ENCODE assay signal across 8 cellular contexts in the genomic region with DNA sequence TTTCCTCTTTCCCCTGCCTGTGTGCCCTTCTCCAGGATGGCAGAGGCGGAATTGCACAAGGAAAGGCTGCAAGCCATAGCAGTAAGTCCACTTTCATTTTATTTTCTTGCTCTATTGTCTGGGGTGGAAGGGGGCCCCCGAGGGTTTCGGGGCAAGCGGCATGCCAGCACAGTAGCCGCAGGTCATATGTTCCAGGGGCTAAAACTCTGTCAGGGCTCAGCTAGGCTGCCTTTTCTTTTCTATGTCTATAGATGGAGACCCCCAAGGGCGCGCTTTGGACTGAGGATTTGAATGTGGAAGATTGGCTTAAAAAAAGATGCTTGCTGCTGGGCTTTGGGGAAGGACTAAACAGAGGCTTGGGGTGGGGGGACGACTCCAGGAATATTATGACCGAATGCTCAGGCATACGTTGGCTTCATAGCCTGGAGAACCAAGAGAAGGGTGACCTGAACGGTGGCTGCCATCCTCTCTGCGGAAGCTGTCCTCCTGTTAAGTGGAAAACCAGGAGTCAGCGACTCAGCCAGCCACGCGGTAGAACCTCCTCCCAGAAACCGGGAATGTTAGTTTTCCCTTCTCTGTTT. TPM values are rescaled to one million over a fixed set of nuclear protein-coding genes. Genes with fewer than 3 reads are reported as not detected.
DNase-seq lines count a peak whose midpoint lies in the region; ATAC-seq and TF ChIP-seq lines count a peak whose summit lies in the region.

No MANE protein-coding gene starts in this region.

- intact Hi-C loops in left lung (cut with DNase I), result no loop called here
- intact Hi-C loops in tibial artery (cut with DNase I; ENCODE audit: low total_unique reads), result no loop called here

- H3K4me1 ChIP-seq in left lung (peaks cover 0 to 9% of the 10 kb centered on the region in 2 donors), tibial artery (peaks cover 0 to 29% (median 13%) of the 10 kb centered on the region in 4 donors)

- peaks cover 0 to 51% of the 10 kb centered on the region in 2 donors for H3K27me3 ChIP-seq in left lung
- no peaks in the 10 kb centered on the region for H3K27me3 ChIP-seq in tibial artery

- H3K36me3 Mint-ChIP-seq in T-helper 17 cell (ENCODE audit: low read depth), result no peaks in the 10 kb centered on the region

- no peaks in the 10 kb centered on the region for H3K4me1 Mint-ChIP-seq in T-helper 17 cell

- DNase-seq in DMS53 (lab: John Stamatoyannopoulos, UW) (peak; percentile 42), DMS53 treated with DMSO at 0.1 percent for 48 hours (lab: John Stamatoyannopoulos, UW; ENCODE audit: unreplicated experiment) (no peak), cardiac fibroblast (ENCODE audit: low read depth in 2 of 2) (peak in 1 of 2 donors; percentile 42), left lung (no peak), tibial artery (no peak), midbrain (lab: John Stamatoyannopoulos, UW) (no peak), T-helper 17 cell (no peak)
- DNase-seq in stimulated activated CD4-positive, alpha-beta T cell treated with anti-CD3 and anti-CD28 coated beads, Interleukin-15, amount 100 ng/mL, for 24 hours, result no peak

- ATAC-seq in left lung (peak; percentile 21), T-helper 17 cell (no peak)

- H3K4me3 Mint-ChIP-seq in T-helper 17 cell, result no peak overlapping the region

- H3K36me3 ChIP-seq in left lung (no peaks in the 10 kb centered on the region), tibial artery (no peaks in the 10 kb centered on the region)

- H3K27ac Mint-ChIP-seq in T-helper 17 cell, result no peak overlapping the region

- H3K4me3 ChIP-seq in cardiac fibroblast (replicated peaks in 1 of 2; ENCODE audit: low read depth in 2 of 2, low read length in 2 of 2) (peak overlapping the region; percentile 74 to 78), left lung (peak overlapping the region; percentile 30 to 49), tibial artery (peak overlapping the region; percentile 73 to 75)

- H3K27me3 Mint-ChIP-seq in T-helper 17 cell, result peaks cover 42% of the 10 kb centered on the region

- H3K9me3 ChIP-seq in left lung (no peaks in the 10 kb centered on the region), tibial artery (no peaks in the 10 kb centered on the region), T-helper 17 cell (ENCODE audit: control insufficient read depth, low read length, poor library complexity, severe bottlenecking) (no peaks in the 10 kb centered on the region)

- peak overlapping the region; percentile 55 to 72 for H3K27ac ChIP-seq in left lung
- peak overlapping the region; percentile 77 to 80 for H3K27ac ChIP-seq in tibial artery

- TF ChIP-seq CTCF in cardiac fibroblast (IDR thresholded peaks at IDR 0.05; ENCODE audit: low read depth, low read length) (no peak), left lung (IDR thresholded peaks at IDR 0.05) (no peak), tibial artery (IDR thresholded peaks at IDR 0.05) (no peak)

RNA-seq across cellular contexts. Expression of a gene that starts 0.5 kb away (rescaled TPM):
- total RNA-seq in left lung (10 to 100 TPM; 22.9 to 24.4 TPM), T-helper 17 cell (not detected)

Comparison
In these comparisons a context has a peak if more than half of its experiments do, and no peak if none do; other contexts are left out.
1. RNA of a gene that starts 0.5 kb away (total RNA-seq): 22.9 to 24.4 TPM in left lung; not detected in T-helper 17 cell; every median in the first group is over 10 times any median in the second.
2. Peak in every context shown above with its lines, with median percentiles within 50 percentile points of each other: H3K4me3 ChIP-seq.